Comparison of ENCODE assay signal across 9 cellular contexts in genomic region chr4:81491943-81492342, GRCh38. TPM values are rescaled to one million over a fixed set of nuclear protein-coding genes. Genes with fewer than 3 reads are reported as not detected.
DNase-seq lines count a peak whose midpoint lies in the region; ATAC-seq and TF ChIP-seq lines count a peak whose summit lies in the region.
"Had no signal": no experiment of that assay in that cellular context is flagged by ENCODE, and none has a peak within 500 bp of the region (broad histone marks: within the 10 kb centered on the region; RNA-seq: fewer than 3 reads in every experiment).

No MANE protein-coding gene starts in this region.

- TF ChIP-seq POLR2A in prostate gland (IDR thresholded peaks at IDR 0.05): no peak

- peak overlapping the region in 3 of 4 donors; percentile 1 to 51 (median 47) for H3K4me3 Mint-ChIP-seq in IgD-negative memory B cell
- peak overlapping the region; percentile 28 for H3K4me3 Mint-ChIP-seq in activated T-helper 17 cell treated with anti-CD3 and anti-CD28 coated beads, Interleukin-2, amount 50 U/mL, for 72 hours

- peaks cover 2 to 3% (median 3%) of the 10 kb centered on the region in 3 donors for H3K9me3 Mint-ChIP-seq in IgD-negative memory B cell
- H3K9me3 Mint-ChIP-seq in activated T-helper 17 cell treated with anti-CD3 and anti-CD28 coated beads, Interleukin-2, amount 50 U/mL, for 72 hours: peaks cover 11% of the 10 kb centered on the region

- ATAC-seq in GM19035 (IDR thresholded peaks at IDR 0.05; ENCODE audit: unreplicated experiment): peak; percentile 52
- peak; percentile 82 for ATAC-seq in activated T-helper 17 cell treated with anti-CD3 and anti-CD28 coated beads, Interleukin-2, amount 50 U/mL, for 72 hours (replicated peaks)

- TF ChIP-seq CTCF in prostate gland (IDR thresholded peaks at IDR 0.05): no peak

- intact Hi-C loops in prostate gland (cut with DNase I): no loop called here

- no peaks in the 10 kb centered on the region for H3K36me3 ChIP-seq in prostate gland
- no peaks in the 10 kb centered on the region for H3K36me3 ChIP-seq in HAP-1 (replicated peaks)

- peak overlapping the region; percentile 54 to 68 for H3K27ac ChIP-seq in prostate gland

- no peaks in the 10 kb centered on the region for H3K27me3 Mint-ChIP-seq in IgD-negative memory B cell
- H3K27me3 Mint-ChIP-seq in activated T-helper 17 cell treated with anti-CD3 and anti-CD28 coated beads, Interleukin-2, amount 50 U/mL, for 72 hours: no peaks in the 10 kb centered on the region

- H3K27me3 ChIP-seq in prostate gland (replicated peaks; ENCODE audit: insufficient read depth): no peaks in the 10 kb centered on the region
- no peaks in the 10 kb centered on the region; the same call in 1 of the 2 replicates for H3K27me3 ChIP-seq in HAP-1 (ENCODE audit: low read depth)

- H3K4me3 ChIP-seq in prostate gland: no peak overlapping the region
- no peak overlapping the region for H3K4me3 ChIP-seq in HAP-1
- H3K4me3 ChIP-seq: lung had no signal

- H3K9me3 ChIP-seq in prostate gland (no peaks in the 10 kb centered on the region), HAP-1 (no peaks in the 10 kb centered on the region)

- H3K36me3 Mint-ChIP-seq in IgD-negative memory B cell: no peaks in the 10 kb centered on the region
- peaks cover 6% of the 10 kb centered on the region for H3K36me3 Mint-ChIP-seq in activated T-helper 17 cell treated with anti-CD3 and anti-CD28 coated beads, Interleukin-2, amount 50 U/mL, for 72 hours (ENCODE audit: low read depth)

- H3K4me1 Mint-ChIP-seq in IgD-negative memory B cell: peaks cover 25 to 37% (median 27%) of the 10 kb centered on the region in 3 donors
- H3K4me1 Mint-ChIP-seq in activated T-helper 17 cell treated with anti-CD3 and anti-CD28 coated beads, Interleukin-2, amount 50 U/mL, for 72 hours: peaks cover 40% of the 10 kb centered on the region

- in situ Hi-C loops in HAP-1 (cut with MboI; ENCODE audit: low sequenced_read_pairs): no loop called here

- H3K4me1 ChIP-seq in prostate gland (replicated peaks) (no peaks in the 10 kb centered on the region), HAP-1 (no peaks in the 10 kb centered on the region)

- H3K27ac Mint-ChIP-seq in IgD-negative memory B cell: peak overlapping the region; percentile 62 to 78 (median 74)
- H3K27ac Mint-ChIP-seq in activated T-helper 17 cell treated with anti-CD3 and anti-CD28 coated beads, Interleukin-2, amount 50 U/mL, for 72 hours: peak overlapping the region; percentile 78

- 68% methylated on average over 1 of the region's 1 CpG for WGBS in prostate gland

- DNase-seq in prostate gland (ENCODE audit: low spot score) (no peak), HuH-7 (ENCODE audit: low spot score) (no peak), HAP-1 (ENCODE audit: low spot score in 2 of 2) (no peak), COR-L47 (lab: John Stamatoyannopoulos, UW) (no peak)
- DNase-seq: SHP77 had no signal

RNA-seq across cellular contexts. Expression of gene RASGEF1B, which starts 20.2 kb away (rescaled TPM):
- polyA plus RNA-seq in IgD-negative memory B cell: 17.5 TPM
- 1 to 10 TPM in 1 of 2 donors, under 1 TPM in 1; 0.61 to 8.1 TPM for total RNA-seq in activated T-helper 17 cell treated with anti-CD3 and anti-CD28 coated beads, Interleukin-2, amount 50 U/mL, for 72 hours
- 10 to 100 TPM; 16.4 TPM for total RNA-seq in prostate gland
